Comparison of ENCODE assay signal across 24 cellular contexts in the genomic region with DNA sequence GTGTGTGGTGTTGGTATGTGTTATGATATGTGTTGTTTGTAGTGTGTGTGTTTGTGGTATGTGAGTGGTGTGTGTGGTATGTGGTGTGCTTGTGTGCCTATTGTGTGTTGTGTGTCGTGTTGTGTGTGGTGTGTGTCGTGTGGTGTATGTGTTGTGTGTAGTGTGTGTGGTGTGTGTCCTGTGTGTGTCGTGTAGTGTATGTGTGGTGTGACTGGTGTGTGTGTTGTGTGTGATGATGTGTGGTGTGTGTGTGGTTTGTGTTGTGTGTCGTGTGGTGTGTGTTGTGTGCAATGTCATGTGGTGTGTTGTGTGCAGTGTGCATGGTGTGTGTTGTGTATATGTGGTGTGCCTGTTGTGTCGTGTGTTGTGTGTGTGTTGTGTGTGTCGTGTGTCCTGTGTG.
"Had no signal": no experiment of that assay in that cellular context is flagged by ENCODE, and none has a peak within 500 bp of the region (broad histone marks: within the 10 kb centered on the region; RNA-seq: fewer than 3 reads in every experiment).

No MANE protein-coding gene starts in this region.

- H3K36me3 ChIP-seq: adrenal gland, Peyer's patch had no signal

- H3K9me3 ChIP-seq: adrenal gland, Peyer's patch had no signal

- H3K27ac ChIP-seq: adrenal gland, Peyer's patch, RWPE1 had no signal

- H3K4me3 Mint-ChIP-seq: activated CD4-positive, alpha-beta T cell treated with anti-CD3 and anti-CD28 coated beads, Interleukin-2, amount 10 ng/mL, durations not matched to agents 24 days and 14 days; activated CD8-positive, alpha-beta memory T cell treated with anti-CD3 and anti-CD28 coated beads, Interleukin-2, amount 10 ng/mL, durations not matched to agents 7 days and 5 days; activated naive CD4-positive, alpha-beta T cell treated with anti-CD3 and anti-CD28 coated beads for 36 hours; activated naive CD8-positive, alpha-beta T cell; activated T-helper 17 cell treated with anti-CD3 and anti-CD28 coated beads, Interleukin-2, amount 50 U/mL, for 72 hours; T-helper 1 cell treated with Interleukin-12 subunit alpha and Interleukin-12 subunit beta and Interleukin-4 antibody, amounts not matched to agents 30 μg/mL and 1 μg/mL, for 36 hours had no signal

- H3K4me3 ChIP-seq: adrenal gland, Peyer's patch had no signal

- H3K27ac Mint-ChIP-seq: activated CD4-positive, alpha-beta T cell treated with anti-CD3 and anti-CD28 coated beads, Interleukin-2, amount 10 ng/mL, durations not matched to agents 24 days and 14 days; activated CD8-positive, alpha-beta memory T cell treated with anti-CD3 and anti-CD28 coated beads, Interleukin-2, amount 10 ng/mL, durations not matched to agents 7 days and 5 days; activated naive CD4-positive, alpha-beta T cell treated with anti-CD3 and anti-CD28 coated beads for 36 hours; activated naive CD8-positive, alpha-beta T cell; activated T-helper 17 cell treated with anti-CD3 and anti-CD28 coated beads, Interleukin-2, amount 50 U/mL, for 72 hours; T-helper 1 cell treated with Interleukin-12 subunit alpha and Interleukin-12 subunit beta and Interleukin-4 antibody, amounts not matched to agents 30 μg/mL and 1 μg/mL, for 36 hours had no signal

- H3K27me3 Mint-ChIP-seq: activated naive CD8-positive, alpha-beta T cell; activated T-helper 17 cell treated with anti-CD3 and anti-CD28 coated beads, Interleukin-2, amount 50 U/mL, for 72 hours had no signal

- ATAC-seq: activated CD8-positive, alpha-beta memory T cell treated with anti-CD3 and anti-CD28 coated beads, Interleukin-2, amount 10 ng/mL, durations not matched to agents 7 days and 5 days; activated T-helper 17 cell treated with anti-CD3 and anti-CD28 coated beads, Interleukin-2, amount 50 U/mL, for 72 hours had no signal

- DNase-seq: activated CD4-positive, alpha-beta T cell treated with anti-CD3 and anti-CD28 coated beads for 1 hour; activated CD4-positive, alpha-beta T cell treated with anti-CD3 and anti-CD28 coated beads, Interleukin-2, amount 10 ng/mL, durations not matched to agents 24 days and 14 days; activated CD4-positive, alpha-beta T cell treated with anti-CD3 and anti-CD28 coated beads, Interleukin-2, amount 50 U/mL, for 48 hours; activated gamma-delta T cell; activated naive CD4-positive, alpha-beta T cell treated with anti-CD3 and anti-CD28 coated beads for 36 hours; activated T-cell treated with anti-CD3 and anti-CD28 coated beads for 4 hours; adrenal gland; anterior cingulate cortex; caudate nucleus; Karpas-422; MM.1S; NCI-H1105; NCI-H1436; NCI-H1694 treated with DMSO at 0.1 percent for 48 hours; NCI-H2029 treated with DMSO at 0.1 percent for 48 hours; NCI-H345; NCI-H510A treated with DMSO at 0.1 percent for 48 hours; NCI-H69 had no signal

- H3K9me3 Mint-ChIP-seq: activated CD4-positive, alpha-beta T cell treated with anti-CD3 and anti-CD28 coated beads, Interleukin-2, amount 10 ng/mL, durations not matched to agents 24 days and 14 days; activated naive CD4-positive, alpha-beta T cell treated with anti-CD3 and anti-CD28 coated beads for 36 hours; activated T-helper 17 cell treated with anti-CD3 and anti-CD28 coated beads, Interleukin-2, amount 50 U/mL, for 72 hours; T-helper 1 cell treated with Interleukin-12 subunit alpha and Interleukin-12 subunit beta and Interleukin-4 antibody, amounts not matched to agents 30 μg/mL and 1 μg/mL, for 36 hours had no signal

- H3K27me3 ChIP-seq: adrenal gland, Peyer's patch had no signal

- H3K4me1 ChIP-seq: adrenal gland, Peyer's patch had no signal

- H3K36me3 Mint-ChIP-seq: activated naive CD8-positive, alpha-beta T cell had no signal
